ENCODE assay signal across 23 cellular contexts in genomic region chr10:43901302-43901701, GRCh38.
DNase-seq lines count a peak whose midpoint lies in the region; ATAC-seq and TF ChIP-seq lines count a peak whose summit lies in the region.
"Had no signal": no experiment of that assay in that cellular context is flagged by ENCODE, and none has a peak within 500 bp of the region (broad histone marks: within the 10 kb centered on the region; RNA-seq: fewer than 3 reads in every experiment).

No MANE protein-coding gene starts in this region.

- H4K20me1 ChIP-seq in SK-N-SH (ENCODE audit: insufficient read depth): no peaks in the 10 kb centered on the region

- H3K9ac ChIP-seq in SK-N-SH: no peak overlapping the region

- H3K9me3 ChIP-seq in SK-N-SH: no peaks in the 10 kb centered on the region
- H3K9me3 ChIP-seq in esophagus muscularis mucosa: no peaks in the 10 kb centered on the region
- H3K9me3 ChIP-seq in thoracic aorta: no peaks in the 10 kb centered on the region
- no peaks in the 10 kb centered on the region for H3K9me3 ChIP-seq in SJCRH30 (replicated peaks)
- no peaks in the 10 kb centered on the region for H3K9me3 ChIP-seq in uterus
- no peaks in the 10 kb centered on the region for H3K9me3 ChIP-seq in prostate gland
- H3K9me3 ChIP-seq: spleen had no signal

- POLR2A ChIA-PET in activated CD8-positive, alpha-beta T cell treated with anti-CD3 and anti-CD28 coated beads, Interleukin-2, amount 10 ng/mL, durations not matched to agents 7 days and 5 days (lab: Charles Lee): no interaction called here
- POLR2A ChIA-PET in activated CD8-positive, alpha-beta T cell treated with anti-CD3 and anti-CD28 coated beads for 36 hours (lab: Charles Lee): no interaction called here
- POLR2A ChIA-PET in SK-N-SH (lab: Yijun Ruan, JAX): no interaction called here

- H3K27ac ChIP-seq in SK-N-SH (ENCODE audit: low read depth in 2 of 2, low read length in 1 of 2): no peak overlapping the region
- H3K27ac ChIP-seq in esophagus muscularis mucosa (replicated peaks in 1 of 4): no peak overlapping the region
- H3K27ac ChIP-seq in thoracic aorta: no peak overlapping the region
- no peak overlapping the region for H3K27ac ChIP-seq in SJCRH30
- no peak overlapping the region for H3K27ac ChIP-seq in uterus
- no peak overlapping the region for H3K27ac ChIP-seq in prostate gland
- H3K27ac ChIP-seq: spleen had no signal

- DNase-seq in activated CD8-positive, alpha-beta T cell treated with anti-CD3 and anti-CD28 coated beads, Interleukin-2, amount 10 ng/mL, durations not matched to agents 7 days and 5 days: peak; percentile 8
- no peak for DNase-seq in activated CD8-positive, alpha-beta T cell treated with anti-CD3 and anti-CD28 coated beads for 36 hours
- DNase-seq in SK-N-SH (no peak), esophagus muscularis mucosa (ENCODE audit: extremely low spot score) (peak; percentile 88), thoracic aorta (ENCODE audit: low spot score) (no peak), SJCRH30 (no peak), uterus (no peak), prostate gland (ENCODE audit: low spot score) (no peak)
- DNase-seq: 8988T; activated effector memory CD4-positive, alpha-beta T cell treated with Interleukin-2 at 50 U/mL for 16 hours; CD4-positive, alpha-beta T cell; cerebellar nuclear complex; DND-41; effector memory CD8-positive, alpha-beta T cell; H9; KBM-7; left cardiac atrium; NCI-H2029 treated with DMSO at 0.1 percent for 48 hours; NCI-H446 treated with DMSO at 0.1 percent for 48 hours had no signal

- intact Hi-C loops in activated CD8-positive, alpha-beta T cell treated with anti-CD3 and anti-CD28 coated beads for 36 hours (cut with micrococcal nuclease): no loop called here
- intact Hi-C loops in esophagus muscularis mucosa (cut with DNase I): no loop called here
- intact Hi-C loops in uterus (cut with DNase I; ENCODE audit: low total_unique reads): no loop called here
- intact Hi-C loops in prostate gland (cut with DNase I): no loop called here

- peaks cover 4% of the 10 kb centered on the region for H3K4me1 Mint-ChIP-seq in activated CD8-positive, alpha-beta T cell treated with anti-CD3 and anti-CD28 coated beads, Interleukin-2, amount 10 ng/mL, durations not matched to agents 7 days and 5 days (ENCODE audit: low read depth)
- no peaks in the 10 kb centered on the region for H3K4me1 Mint-ChIP-seq in activated CD8-positive, alpha-beta T cell treated with anti-CD3 and anti-CD28 coated beads for 36 hours (ENCODE audit: low read depth)
- H3K4me1 Mint-ChIP-seq: H9 had no signal

- no peak overlapping the region for H3K4me3 ChIP-seq in SK-N-SH (ENCODE audit: low read depth in 2 of 2, low read length in 1 of 2)
- H3K4me3 ChIP-seq in esophagus muscularis mucosa: no peak overlapping the region
- H3K4me3 ChIP-seq in thoracic aorta: no peak overlapping the region
- H3K4me3 ChIP-seq in SJCRH30: no peak overlapping the region
- H3K4me3 ChIP-seq in uterus: no peak overlapping the region
- H3K4me3 ChIP-seq in prostate gland: no peak overlapping the region
- H3K4me3 ChIP-seq: spleen had no signal

- H3K9me2 ChIP-seq in SK-N-SH: no peaks in the 10 kb centered on the region

- H3K36me3 ChIP-seq in SK-N-SH (replicated peaks in 1 of 2; ENCODE audit: control insufficient read depth in 1 of 2, insufficient read depth in 2 of 2, low read length in 1 of 2) (no peaks in the 10 kb centered on the region), esophagus muscularis mucosa (no peaks in the 10 kb centered on the region), thoracic aorta (no peaks in the 10 kb centered on the region), SJCRH30 (no peaks in the 10 kb centered on the region), uterus (no peaks in the 10 kb centered on the region), prostate gland (no peaks in the 10 kb centered on the region)
- H3K36me3 ChIP-seq: spleen had no signal

- no peak for TF ChIP-seq CTCF in activated CD8-positive, alpha-beta T cell treated with anti-CD3 and anti-CD28 coated beads for 36 hours (IDR thresholded peaks at IDR 0.05)
- TF ChIP-seq CTCF in SK-N-SH (IDR thresholded peaks at IDR 0.05): peak; percentile 26
- TF ChIP-seq CTCF in esophagus muscularis mucosa (IDR thresholded peaks at IDR 0.05): peak in 2 of 3 experiments; percentile 2 to 11
- peak; percentile 34 for TF ChIP-seq CTCF in thoracic aorta (IDR thresholded peaks at IDR 0.05)
- no peak for TF ChIP-seq CTCF in uterus (IDR thresholded peaks at IDR 0.05)
- peak in 1 of 4 experiments; percentile 20 for TF ChIP-seq CTCF in prostate gland (IDR thresholded peaks at IDR 0.05)

- TF ChIP-seq EP300 in SK-N-SH (IDR thresholded peaks at IDR 0.05; ENCODE audit: borderline replicate concordance in 1 of 2, low read depth in 1 of 2, low read length in 1 of 2) (no peak), esophagus muscularis mucosa (IDR thresholded peaks at IDR 0.05) (no peak)

- H3K27me3 Mint-ChIP-seq in activated CD8-positive, alpha-beta T cell treated with anti-CD3 and anti-CD28 coated beads, Interleukin-2, amount 10 ng/mL, durations not matched to agents 7 days and 5 days (ENCODE audit: low read depth): peaks cover 22% of the 10 kb centered on the region
- H3K27me3 Mint-ChIP-seq in activated CD8-positive, alpha-beta T cell treated with anti-CD3 and anti-CD28 coated beads for 36 hours: no peaks in the 10 kb centered on the region

- 48% methylated on average over 3 of the region's 3 CpGs for WGBS in SK-N-SH (ENCODE audit: low lambda C conversion rate)
- 82% methylated on average over 3 of the region's 3 CpGs for WGBS in esophagus muscularis mucosa
- 79% methylated on average over 3 of the region's 3 CpGs for WGBS in prostate gland

- H2AFZ ChIP-seq in SK-N-SH (ENCODE audit: low read depth): no peak overlapping the region

- no peak overlapping the region for H3K4me3 Mint-ChIP-seq in activated CD8-positive, alpha-beta T cell treated with anti-CD3 and anti-CD28 coated beads, Interleukin-2, amount 10 ng/mL, durations not matched to agents 7 days and 5 days
- H3K4me3 Mint-ChIP-seq in activated CD8-positive, alpha-beta T cell treated with anti-CD3 and anti-CD28 coated beads for 36 hours: no peak overlapping the region
- H3K4me3 Mint-ChIP-seq: CD4-positive, alpha-beta T cell; effector memory CD8-positive, alpha-beta T cell; H9; mesothelial cell of epicardium; T-helper 1 cell treated with Interleukin-12 subunit alpha and Interleukin-12 subunit beta and Interleukin-4 antibody, amounts not matched to agents 30 μg/mL and 1 μg/mL, for 36 hours had no signal

- H3K27ac Mint-ChIP-seq in activated CD8-positive, alpha-beta T cell treated with anti-CD3 and anti-CD28 coated beads, Interleukin-2, amount 10 ng/mL, durations not matched to agents 7 days and 5 days: no peak overlapping the region
- no peak overlapping the region for H3K27ac Mint-ChIP-seq in activated CD8-positive, alpha-beta T cell treated with anti-CD3 and anti-CD28 coated beads for 36 hours
- H3K27ac Mint-ChIP-seq: CD4-positive, alpha-beta T cell; effector memory CD8-positive, alpha-beta T cell; H9; mesothelial cell of epicardium; T-helper 1 cell treated with Interleukin-12 subunit alpha and Interleukin-12 subunit beta and Interleukin-4 antibody, amounts not matched to agents 30 μg/mL and 1 μg/mL, for 36 hours had no signal

- H3K36me3 Mint-ChIP-seq in activated CD8-positive, alpha-beta T cell treated with anti-CD3 and anti-CD28 coated beads, Interleukin-2, amount 10 ng/mL, durations not matched to agents 7 days and 5 days (ENCODE audit: low read depth): no peaks in the 10 kb centered on the region
- H3K36me3 Mint-ChIP-seq in activated CD8-positive, alpha-beta T cell treated with anti-CD3 and anti-CD28 coated beads for 36 hours (ENCODE audit: low read depth): no peaks in the 10 kb centered on the region
- H3K36me3 Mint-ChIP-seq: mesothelial cell of epicardium had no signal

- H3K79me2 ChIP-seq in SK-N-SH (ENCODE audit: insufficient read depth): no peaks in the 10 kb centered on the region

- peaks cover 0 to 33% of the 10 kb centered on the region in 2 experiments; a peak in 2 of 4 replicates for H3K4me1 ChIP-seq in SK-N-SH (ENCODE audit: control insufficient read depth in 1 of 2, insufficient read depth in 2 of 2, low read depth in 1 of 2, low read length in 1 of 2)
- peaks cover 22 to 29% (median 26%) of the 10 kb centered on the region in 4 donors for H3K4me1 ChIP-seq in esophagus muscularis mucosa
- H3K4me1 ChIP-seq in thoracic aorta (ENCODE audit: control insufficient read depth in 1 of 2, low read depth in 2 of 2): peaks cover 10 to 15% of the 10 kb centered on the region in 2 donors
- no peaks in the 10 kb centered on the region for H3K4me1 ChIP-seq in SJCRH30
- H3K4me1 ChIP-seq in uterus: no peaks in the 10 kb centered on the region
- no peaks in the 10 kb centered on the region for H3K4me1 ChIP-seq in prostate gland (replicated peaks)

- no peak for TF ChIP-seq RAD21 in SK-N-SH (IDR thresholded peaks at IDR 0.05; ENCODE audit: low read length)

- no peak overlapping the region for H3K4me2 ChIP-seq in SK-N-SH

- no peaks in the 10 kb centered on the region for H3K9me3 Mint-ChIP-seq in activated CD8-positive, alpha-beta T cell treated with anti-CD3 and anti-CD28 coated beads, Interleukin-2, amount 10 ng/mL, durations not matched to agents 7 days and 5 days (ENCODE audit: insufficient read depth)
- no peaks in the 10 kb centered on the region for H3K9me3 Mint-ChIP-seq in activated CD8-positive, alpha-beta T cell treated with anti-CD3 and anti-CD28 coated beads for 36 hours
- H3K9me3 Mint-ChIP-seq: CD4-positive, alpha-beta T cell; effector memory CD8-positive, alpha-beta T cell; H9; mesothelial cell of epicardium; T-helper 1 cell treated with Interleukin-12 subunit alpha and Interleukin-12 subunit beta and Interleukin-4 antibody, amounts not matched to agents 30 μg/mL and 1 μg/mL, for 36 hours had no signal

- no peak for ATAC-seq in activated CD8-positive, alpha-beta T cell treated with anti-CD3 and anti-CD28 coated beads, Interleukin-2, amount 10 ng/mL, durations not matched to agents 7 days and 5 days
- ATAC-seq in activated CD8-positive, alpha-beta T cell treated with anti-CD3 and anti-CD28 coated beads for 36 hours: no peak
- no peak for ATAC-seq in thoracic aorta (ENCODE audit: insufficient number of reproducible peaks, low FRiP score, low read depth)
- ATAC-seq: activated CD4-positive, CD25-positive, alpha-beta regulatory T cell treated with anti-CD3 and anti-CD28 coated beads, Interleukin-2, amount 50 U/mL, for 24 hours; effector memory CD8-positive, alpha-beta T cell; left cardiac atrium had no signal

- CTCF ChIA-PET in activated CD8-positive, alpha-beta T cell treated with anti-CD3 and anti-CD28 coated beads, Interleukin-2, amount 10 ng/mL, durations not matched to agents 7 days and 5 days (lab: Charles Lee): no interaction called here
- CTCF ChIA-PET in activated CD8-positive, alpha-beta T cell treated with anti-CD3 and anti-CD28 coated beads for 36 hours (lab: Charles Lee): no interaction called here
- CTCF ChIA-PET in SK-N-SH (lab: Yijun Ruan, JAX): interaction anchor here (0.7 to 2.5 kb wide), 6 partner anchors 9 to 211 kb away, joined by 3 to 9 read pairs (median 4); no protein-coding TSS in a partner anchor

- no peaks in the 10 kb centered on the region for H3F3A ChIP-seq in SK-N-SH (replicated peaks; ENCODE audit: insufficient read depth)

- H3K27me3 ChIP-seq in SK-N-SH (ENCODE audit: insufficient read depth) (no peaks in the 10 kb centered on the region), esophagus muscularis mucosa (no peaks in the 10 kb centered on the region), thoracic aorta (replicated peaks; ENCODE audit: insufficient read depth) (no peaks in the 10 kb centered on the region), SJCRH30 (no peaks in the 10 kb centered on the region), uterus (no peaks in the 10 kb centered on the region), prostate gland (replicated peaks; ENCODE audit: insufficient read depth) (no peaks in the 10 kb centered on the region)

- TF ChIP-seq POLR2A in esophagus muscularis mucosa (IDR thresholded peaks at IDR 0.05; ENCODE audit: low read depth) (no peak), uterus (IDR thresholded peaks at IDR 0.05) (no peak), prostate gland (IDR thresholded peaks at IDR 0.05) (no peak)

Comparison
In these comparisons a context has a peak if more than half of its experiments do, and no peak if none do; other contexts are left out.
1. DNase-seq: peak in activated CD8-positive, alpha-beta T cell treated with anti-CD3 and anti-CD28 coated beads, Interleukin-2, amount 10 ng/mL, durations not matched to agents 7 days and 5 days (single experiment) and esophagus muscularis mucosa (single experiment); none in activated CD8-positive, alpha-beta T cell treated with anti-CD3 and anti-CD28 coated beads for 36 hours (single experiment), SK-N-SH (single experiment), thoracic aorta (single experiment), SJCRH30 (0 of 2), uterus (0 of 2) and prostate gland (single experiment).
2. CTCF ChIP-seq: peak in SK-N-SH (single experiment), esophagus muscularis mucosa (2 of 3) and thoracic aorta (single experiment); none in activated CD8-positive, alpha-beta T cell treated with anti-CD3 and anti-CD28 coated beads for 36 hours (single experiment) and uterus (0 of 4).